1 cellular context compared by ENCODE assay signal in genomic region chr12:71141270-71141948, GRCh38.
TF ChIP-seq lines count a peak whose summit lies in the region.

No MANE protein-coding gene starts in this region.

TF ChIP-seq in HepG2, 621 proteins besides CTCF, POLR2A, EP300 and RAD21 (continued from another document):
- TF ChIP-seq PAXIP1 (CRISPR knock-in tag; conservative IDR thresholded peaks at IDR 0.05) (peak; percentile 29; the same call in 1 of the 2 replicates), RBM39 (IDR thresholded peaks at IDR 0.05; ENCODE audit: low read depth, low read length, poor library complexity, severe bottlenecking) (no peak), ZFP41 (CRISPR knock-in tag; IDR thresholded peaks at IDR 0.05; ENCODE audit: borderline replicate concordance) (no peak), TEF (CRISPR knock-in tag; IDR thresholded peaks at IDR 0.05) (no peak), ZBTB44 (CRISPR knock-in tag; IDR thresholded peaks at IDR 0.05) (no peak), IKZF1 (IDR thresholded peaks at IDR 0.05) (no peak), IKZF5 (CRISPR knock-in tag; IDR thresholded peaks at IDR 0.05) (no peak), ZNF550 (CRISPR knock-in tag; IDR thresholded peaks at IDR 0.05; ENCODE audit: borderline replicate concordance) (no peak), SAP130 (CRISPR knock-in tag; IDR thresholded peaks at IDR 0.05; ENCODE audit: low read depth) (peak; percentile 35; the same call in 1 of the 2 replicates), ZNF282 (IDR thresholded peaks at IDR 0.05; ENCODE audit: partially characterized antibody) (no peak), ZNF761 (CRISPR knock-in tag; conservative IDR thresholded peaks at IDR 0.05) (no peak), ZNF503 (CRISPR knock-in tag; IDR thresholded peaks at IDR 0.05) (no peak), ZNF12 (CRISPR knock-in tag; IDR thresholded peaks at IDR 0.05) (no peak), JDP2 (CRISPR knock-in tag; IDR thresholded peaks at IDR 0.05; ENCODE audit: borderline replicate concordance) (no peak), PRDM4 (CRISPR knock-in tag; IDR thresholded peaks at IDR 0.05; ENCODE audit: borderline replicate concordance) (no peak), TCF7 (IDR thresholded peaks at IDR 0.05; ENCODE audit: low read depth) (no peak), ZC3H4 (CRISPR knock-in tag; IDR thresholded peaks at IDR 0.05; ENCODE audit: borderline replicate concordance) (no peak), SP140L (CRISPR knock-in tag; IDR thresholded peaks at IDR 0.05; ENCODE audit: borderline replicate concordance) (no peak), CAMTA2 (CRISPR knock-in tag; IDR thresholded peaks at IDR 0.05; ENCODE audit: borderline replicate concordance) (no peak)
